In the genomic region with DNA sequence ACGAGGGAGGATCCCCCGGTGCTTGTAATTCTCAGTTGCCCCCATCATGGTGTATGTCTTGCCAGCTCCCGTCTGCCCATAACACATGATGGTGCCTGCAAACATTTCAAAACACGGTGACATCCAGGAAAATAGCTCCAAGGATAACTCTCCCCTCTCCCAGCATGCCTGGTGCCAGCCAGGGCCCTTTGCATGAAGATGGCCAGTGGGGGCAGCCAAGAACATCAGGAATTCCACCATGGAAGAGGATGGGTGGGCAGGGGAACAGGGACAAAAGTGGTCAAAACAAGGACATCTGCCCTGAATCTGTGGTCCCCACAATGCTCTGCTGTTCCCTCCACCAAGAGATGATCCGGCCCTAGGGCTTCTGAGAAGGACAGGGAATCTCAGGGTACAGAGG, we compare ENCODE assay signal across 18 cellular contexts. TPM values are rescaled to one million over a fixed set of nuclear protein-coding genes. Genes with fewer than 3 reads are reported as not detected.
DNase-seq lines count a peak whose midpoint lies in the region; ATAC-seq and TF ChIP-seq lines count a peak whose summit lies in the region.
"Had no signal": no experiment of that assay in that cellular context is flagged by ENCODE, and none has a peak within 500 bp of the region (broad histone marks: within the 10 kb centered on the region; RNA-seq: fewer than 3 reads in every experiment).

No MANE protein-coding gene starts in this region.

- H3K79me2 ChIP-seq in SK-N-SH (ENCODE audit: insufficient read depth): no peaks in the 10 kb centered on the region

- POLR2A ChIA-PET in SK-N-SH (lab: Yijun Ruan, JAX) (no interaction called here), WTC11 (lab: Charles Lee) (no interaction called here)
- POLR2A ChIA-PET in naive thymus-derived CD8-positive, alpha-beta T cell (lab: Charles Lee): no interaction called here

- H3K27me3 Mint-ChIP-seq in WTC11 (ENCODE audit: low read depth): no peaks in the 10 kb centered on the region
- H3K27me3 Mint-ChIP-seq in naive thymus-derived CD8-positive, alpha-beta T cell: no peaks in the 10 kb centered on the region
- H3K27me3 Mint-ChIP-seq: B cell had no signal

- no peaks in the 10 kb centered on the region for H3K9me3 ChIP-seq in SK-N-SH
- H3K9me3 ChIP-seq: Peyer's patch, SJSA1 had no signal

- H3K27ac ChIP-seq in SK-N-SH (ENCODE audit: low read depth in 2 of 2, low read length in 1 of 2) (no peak overlapping the region), foreskin keratinocyte (no peak overlapping the region)
- H3K27ac ChIP-seq: Peyer's patch, SJSA1 had no signal

- no peaks in the 10 kb centered on the region for H4K20me1 ChIP-seq in SK-N-SH (ENCODE audit: insufficient read depth)

- peaks cover 0 to 5% of the 10 kb centered on the region in 2 experiments for H3K36me3 ChIP-seq in SK-N-SH (replicated peaks in 1 of 2; ENCODE audit: control insufficient read depth in 1 of 2, insufficient read depth in 2 of 2, low read length in 1 of 2)
- H3K36me3 ChIP-seq: Peyer's patch, SJSA1 had no signal

- H3K9me3 Mint-ChIP-seq in WTC11: no peaks in the 10 kb centered on the region
- no peaks in the 10 kb centered on the region for H3K9me3 Mint-ChIP-seq in naive thymus-derived CD8-positive, alpha-beta T cell

- H3K27me3 ChIP-seq in SK-N-SH (ENCODE audit: insufficient read depth) (no peaks in the 10 kb centered on the region), foreskin keratinocyte (no peaks in the 10 kb centered on the region)
- H3K27me3 ChIP-seq: Peyer's patch, SJSA1 had no signal

- H2AFZ ChIP-seq in SK-N-SH (ENCODE audit: low read depth): no peak overlapping the region

- no peaks in the 10 kb centered on the region for H3K4me1 Mint-ChIP-seq in WTC11
- no peaks in the 10 kb centered on the region for H3K4me1 Mint-ChIP-seq in naive thymus-derived CD8-positive, alpha-beta T cell
- H3K4me1 Mint-ChIP-seq: B cell had no signal

- intact Hi-C loops in left ventricle myocardium superior (cut with micrococcal nuclease): no loop called here

- H3K27ac Mint-ChIP-seq in WTC11: no peak overlapping the region
- no peak overlapping the region for H3K27ac Mint-ChIP-seq in naive thymus-derived CD8-positive, alpha-beta T cell
- H3K27ac Mint-ChIP-seq: B cell had no signal

- H3K4me2 ChIP-seq in SK-N-SH: no peak overlapping the region

- no peak overlapping the region for H3K4me3 Mint-ChIP-seq in WTC11
- no peak overlapping the region for H3K4me3 Mint-ChIP-seq in naive thymus-derived CD8-positive, alpha-beta T cell
- H3K4me3 Mint-ChIP-seq: B cell had no signal

- H3K36me3 Mint-ChIP-seq in WTC11: no peaks in the 10 kb centered on the region
- H3K36me3 Mint-ChIP-seq in naive thymus-derived CD8-positive, alpha-beta T cell: no peaks in the 10 kb centered on the region

- WGBS in SK-N-SH (ENCODE audit: low lambda C conversion rate): 79% methylated on average over 5 of the region's 5 CpGs

- H3K4me1 ChIP-seq in SK-N-SH (ENCODE audit: control insufficient read depth in 1 of 2, insufficient read depth in 2 of 2, low read depth in 1 of 2, low read length in 1 of 2) (no peaks in the 10 kb centered on the region), foreskin keratinocyte (no peaks in the 10 kb centered on the region)
- H3K4me1 ChIP-seq: Peyer's patch, SJSA1 had no signal

- no peak overlapping the region for H3K9ac ChIP-seq in SK-N-SH

- TF ChIP-seq EP300 in SK-N-SH (IDR thresholded peaks at IDR 0.05; ENCODE audit: borderline replicate concordance in 1 of 2, low read depth in 1 of 2, low read length in 1 of 2): no peak

- CTCF ChIA-PET in SK-N-SH (lab: Yijun Ruan, JAX) (interaction anchor here (1.0 kb wide), 1 partner anchor 51 kb away, joined by 3 read pairs; no protein-coding TSS in a partner anchor), WTC11 (lab: Charles Lee) (interaction anchor here (0.7 to 1.6 kb wide), 3 partner anchors 23 to 98 kb away, joined by 4 to 8 read pairs (median 4); no protein-coding TSS in a partner anchor)

- TF ChIP-seq CTCF in SK-N-SH (IDR thresholded peaks at IDR 0.05) (no peak; the same call in 1 of the 2 replicates), WTC11 (IDR thresholded peaks at IDR 0.05) (no peak), foreskin keratinocyte (conservative IDR thresholded peaks at IDR 0.05) (peak; percentile 11), retinal pigment epithelial cell (conservative IDR thresholded peaks at IDR 0.05; ENCODE audit: low read depth, low read length) (peak; percentile 17)

- H3K9me2 ChIP-seq in SK-N-SH: no peaks in the 10 kb centered on the region

- ATAC-seq in SK-N-SH treated with all-trans-retinoic acid at 6 μM for 48 hours: peak; percentile 33; the same call in 2 of the 3 replicates
- peak; percentile 62 for ATAC-seq in WTC11
- no peak for ATAC-seq in foreskin keratinocyte
- ATAC-seq in GM19351 (IDR thresholded peaks at IDR 0.05; ENCODE audit: unreplicated experiment): no peak
- no peak for ATAC-seq in left ventricle myocardium superior
- no peak for ATAC-seq in naive thymus-derived CD8-positive, alpha-beta T cell

- no peak for TF ChIP-seq RAD21 in SK-N-SH (IDR thresholded peaks at IDR 0.05; ENCODE audit: low read length)

- DNase-seq in SK-N-SH (no peak), WTC11 (ENCODE audit: low spot score) (peak; percentile 21), foreskin keratinocyte (no peak), retinal pigment epithelial cell (ENCODE audit: low read depth) (no peak), left ventricle myocardium superior (no peak)
- no peak for DNase-seq in naive thymus-derived CD8-positive, alpha-beta T cell
- DNase-seq: 8988T; DND-41; GOT3; NCI-H1092 treated with DMSO at 0.1 percent for 48 hours; NCI-H2081 treated with DMSO at 0.1 percent for 48 hours; NCI-H748 treated with DMSO at 0.1 percent for 48 hours; NK-92 treated with Interleukin-12 subunit alpha and Interleukin-12 subunit beta, amount 100 ng/mL, for 24 hours; Peyer's patch had no signal

- H3K4me3 ChIP-seq in SK-N-SH (ENCODE audit: low read depth in 2 of 2, low read length in 1 of 2) (no peak overlapping the region), retinal pigment epithelial cell (ENCODE audit: low read length) (no peak overlapping the region)
- H3K4me3 ChIP-seq: Peyer's patch, SJSA1 had no signal

- H3F3A ChIP-seq in SK-N-SH (replicated peaks; ENCODE audit: insufficient read depth): no peaks in the 10 kb centered on the region

TF ChIP-seq in SK-N-SH treated with all-trans-retinoic acid at 6 μM for 48 hours, 23 proteins besides CTCF, POLR2A, EP300 and RAD21 (continues in another document):
- TF ChIP-seq PPARA (CRISPR knock-in tag; IDR thresholded peaks at IDR 0.05; ENCODE audit: borderline replicate concordance) (no peak), TCF4 (CRISPR knock-in tag; IDR thresholded peaks at IDR 0.05; ENCODE audit: borderline replicate concordance) (no peak)

TF ChIP-seq in SK-N-SH, 30 proteins besides CTCF, POLR2A, EP300 and RAD21:
- TF ChIP-seq EZH2phosphoT487 (IDR thresholded peaks at IDR 0.05; ENCODE audit: borderline replicate concordance, low read depth): no peak

TF ChIP-seq in WTC11, 78 proteins besides CTCF, POLR2A, EP300 and RAD21 (continues in another document):
- TF ChIP-seq ZBTB21 (CRISPR knock-in tag; IDR thresholded peaks at IDR 0.05; ENCODE audit: borderline replicate concordance) (no peak), ELF4 (CRISPR knock-in tag; IDR thresholded peaks at IDR 0.05; ENCODE audit: low read depth) (no peak), ZNF263 (CRISPR knock-in tag; IDR thresholded peaks at IDR 0.05; ENCODE audit: low read depth) (no peak), TP53 (CRISPR knock-in tag; IDR thresholded peaks at IDR 0.05) (no peak), ETV6 (CRISPR knock-in tag; IDR thresholded peaks at IDR 0.05) (no peak), SMAD4 (CRISPR knock-in tag; IDR thresholded peaks at IDR 0.05) (no peak), FOXK1 (CRISPR knock-in tag; IDR thresholded peaks at IDR 0.05) (no peak)
- TF ChIP-seq, protein P1, sequence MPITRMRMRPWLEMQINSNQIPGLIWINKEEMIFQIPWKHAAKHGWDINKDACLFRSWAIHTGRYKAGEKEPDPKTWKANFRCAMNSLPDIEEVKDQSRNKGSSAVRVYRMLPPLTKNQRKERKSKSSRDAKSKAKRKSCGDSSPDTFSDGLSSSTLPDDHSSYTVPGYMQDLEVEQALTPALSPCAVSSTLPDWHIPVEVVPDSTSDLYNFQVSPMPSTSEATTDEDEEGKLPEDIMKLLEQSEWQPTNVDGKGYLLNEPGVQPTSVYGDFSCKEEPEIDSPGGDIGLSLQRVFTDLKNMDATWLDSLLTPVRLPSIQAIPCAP (CRISPR knock-in tag; IDR thresholded peaks at IDR 0.05): no peak
- TF ChIP-seq, protein P2, sequence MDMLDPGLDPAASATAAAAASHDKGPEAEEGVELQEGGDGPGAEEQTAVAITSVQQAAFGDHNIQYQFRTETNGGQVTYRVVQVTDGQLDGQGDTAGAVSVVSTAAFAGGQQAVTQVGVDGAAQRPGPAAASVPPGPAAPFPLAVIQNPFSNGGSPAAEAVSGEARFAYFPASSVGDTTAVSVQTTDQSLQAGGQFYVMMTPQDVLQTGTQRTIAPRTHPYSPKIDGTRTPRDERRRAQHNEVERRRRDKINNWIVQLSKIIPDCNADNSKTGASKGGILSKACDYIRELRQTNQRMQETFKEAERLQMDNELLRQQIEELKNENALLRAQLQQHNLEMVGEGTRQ (CRISPR knock-in tag; IDR thresholded peaks at IDR 0.05): no peak
- TF ChIP-seq, protein P3, sequence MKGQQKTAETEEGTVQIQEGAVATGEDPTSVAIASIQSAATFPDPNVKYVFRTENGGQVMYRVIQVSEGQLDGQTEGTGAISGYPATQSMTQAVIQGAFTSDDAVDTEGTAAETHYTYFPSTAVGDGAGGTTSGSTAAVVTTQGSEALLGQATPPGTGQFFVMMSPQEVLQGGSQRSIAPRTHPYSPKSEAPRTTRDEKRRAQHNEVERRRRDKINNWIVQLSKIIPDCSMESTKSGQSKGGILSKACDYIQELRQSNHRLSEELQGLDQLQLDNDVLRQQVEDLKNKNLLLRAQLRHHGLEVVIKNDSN (CRISPR knock-in tag; IDR thresholded peaks at IDR 0.05): no peak

RNA-seq across cellular contexts. Expression of a gene that starts 9.0 kb away (rescaled TPM):
- 23.9 and 31.8 TPM in 2 replicates for polyA plus RNA-seq in SK-N-SH (2012; rRNA removed)
- polyA plus RNA-seq in SK-N-SH (2012; cell fraction: cytosol; rRNA removed): 34.3 and 51.1 TPM in 2 replicates
- 15.1 and 15.6 TPM in 2 replicates for polyA plus RNA-seq in SK-N-SH (2012; cell fraction: nucleus; rRNA removed)
- total RNA-seq in WTC11 (2021): 4.4 to 5.8 TPM (median 5.7 TPM) in 3 replicates
- total RNA-seq in foreskin keratinocyte: 5.3 and 7.0 TPM in 2 replicates
- polyA plus RNA-seq in foreskin keratinocyte: 9.7 TPM in 2 replicates
- total RNA-seq in left ventricle myocardium superior: 8.8 TPM
- 1 to 10 TPM; 2.5 to 2.9 TPM for total RNA-seq in naive thymus-derived CD8-positive, alpha-beta T cell
- 10 to 100 TPM in 1 of 3 donors, 1 to 10 TPM in 2; 3.7 to 10.2 (median 5.4) TPM for polyA plus RNA-seq in naive thymus-derived CD8-positive, alpha-beta T cell

RNA-seq across cellular contexts. Expression of a gene that starts 9.2 kb away (rescaled TPM):
- 47.0 and 55.2 TPM in 2 replicates for polyA plus RNA-seq in SK-N-SH (2012; rRNA removed)
- 40.2 and 48.3 TPM in 2 replicates for polyA plus RNA-seq in SK-N-SH (2012; cell fraction: cytosol; rRNA removed)
- 24.7 and 31.3 TPM in 2 replicates for polyA plus RNA-seq in SK-N-SH (2012; cell fraction: nucleus; rRNA removed)
- total RNA-seq in WTC11 (2021): 23.4 to 29.5 TPM (median 28.4 TPM) in 3 replicates
- total RNA-seq in foreskin keratinocyte: 20.0 and 20.1 TPM in 2 replicates
- 11.7 and 13.1 TPM in 2 replicates for polyA plus RNA-seq in foreskin keratinocyte
- total RNA-seq in left ventricle myocardium superior: 55.0 TPM
- total RNA-seq in naive thymus-derived CD8-positive, alpha-beta T cell: 10 to 100 TPM; 20.8 to 21.9 TPM
- polyA plus RNA-seq in naive thymus-derived CD8-positive, alpha-beta T cell: 10 to 100 TPM; 13.4 to 18.2 (median 16.4) TPM

Comparison
In these comparisons a context has a peak if more than half of its experiments do, and no peak if none do; other contexts are left out.
1. ATAC-seq: peak in SK-N-SH treated with all-trans-retinoic acid at 6 μM for 48 hours (single experiment) and WTC11 (single experiment); none in foreskin keratinocyte (single experiment), GM19351 (single experiment), left ventricle myocardium superior (single experiment) and naive thymus-derived CD8-positive, alpha-beta T cell (0 of 2).
2. CTCF ChIP-seq: peak in foreskin keratinocyte (single experiment) and retinal pigment epithelial cell (single experiment); none in SK-N-SH (single experiment) and WTC11 (single experiment).